In the genomic region with DNA sequence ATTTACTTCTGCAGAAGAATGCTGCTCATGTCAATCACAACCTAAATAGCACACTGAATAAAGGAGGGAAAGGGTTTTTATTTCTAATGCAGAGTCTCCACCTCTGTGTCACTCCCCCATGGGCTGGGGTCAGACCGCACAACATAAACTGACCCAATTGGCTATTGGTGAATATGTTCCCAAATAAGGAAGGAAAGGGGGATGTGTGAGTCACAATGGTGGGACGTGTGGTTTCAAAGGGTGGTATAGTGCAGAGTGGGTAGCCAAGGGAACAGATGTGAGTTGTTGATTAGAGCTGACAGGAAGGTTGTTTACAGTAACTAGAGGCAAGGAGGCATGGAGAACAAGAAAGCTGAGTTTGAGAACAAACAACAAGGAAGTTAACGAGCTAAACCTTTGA, we compare ENCODE assay signal across 26 cellular contexts.
DNase-seq lines count a peak whose midpoint lies in the region; ATAC-seq, FAIRE-seq and TF ChIP-seq lines count a peak whose summit lies in the region.
"Had no signal": no experiment of that assay in that cellular context is flagged by ENCODE, and none has a peak within 500 bp of the region (broad histone marks: within the 10 kb centered on the region; RNA-seq: fewer than 3 reads in every experiment).

No MANE protein-coding gene starts in this region.

- H2AFZ ChIP-seq in H1 (ENCODE audit: low read length): peak overlapping the region; percentile 84; the same call in 1 of the 2 replicates

- H2BK5ac ChIP-seq in H1 (ENCODE audit: low read depth, low read length): no peak overlapping the region

- no peak overlapping the region for H2BK12ac ChIP-seq in H1 (ENCODE audit: low read depth, low read length)

- ATAC-seq in GM18873 (IDR thresholded peaks at IDR 0.05; ENCODE audit: low FRiP score, unreplicated experiment): no peak
- ATAC-seq: A549, GM12878, HCT116, K562, PC-3, Right ventricle myocardium inferior, SK-N-SH treated with all-trans-retinoic acid at 6 μM for 48 hours had no signal

- peak in 1 of 2 experiments; percentile 82; a peak in 1 of 3 replicates for TF ChIP-seq EP300 in H1 (IDR thresholded peaks at IDR 0.05; ENCODE audit: borderline replicate concordance in 1 of 2, low read depth in 2 of 2, low read length in 2 of 2)

- no peak overlapping the region for H2BK120ac ChIP-seq in H1 (replicated peaks; ENCODE audit: low read depth, low read length)

- peak overlapping the region; percentile 48 for H3K27ac Mint-ChIP-seq in neural crest cell (ENCODE audit: unreplicated experiment)
- H3K27ac Mint-ChIP-seq: CD4-positive, alpha-beta memory T cell had no signal

- no peak overlapping the region for H3K14ac ChIP-seq in H1 (ENCODE audit: insufficient read length)

- no peak overlapping the region for H3K23ac ChIP-seq in H1 (ENCODE audit: insufficient read length)

- H3K4ac ChIP-seq in H1 (replicated peaks; ENCODE audit: insufficient read length, low read depth, low read length): no peak overlapping the region

- H4K5ac ChIP-seq in H1 (ENCODE audit: insufficient read length, low read depth, low read length): no peak overlapping the region

- no peaks in the 10 kb centered on the region for H3K79me1 ChIP-seq in H1 (ENCODE audit: low read depth, low read length)

- no peak overlapping the region for H2BK15ac ChIP-seq in H1 (ENCODE audit: low read length)

- in situ Hi-C loops in KBM-7 (cut with MboI; ENCODE audit: low pct_unique_long_range_greater_than_20kb, low sequenced_read_pairs): no loop called here

- TF ChIP-seq RAD21 in H1 (IDR thresholded peaks at IDR 0.05 in 1 of 2, conservative IDR thresholded peaks at IDR 0.05 in 1 of 2; ENCODE audit: low read depth in 2 of 2, low read length in 2 of 2): no peak

- H3K4me1 ChIP-seq in H1 (replicated peaks in 1 of 4; ENCODE audit: control insufficient read depth in 3 of 4, insufficient read depth in 4 of 4, low read length in 3 of 4): peaks cover 0 to 6% (median 2%) of the 10 kb centered on the region in 4 experiments; a peak in 3 of 7 replicates
- H3K4me1 ChIP-seq: A549, Caco-2, SJCRH30 had no signal

- no peaks in the 10 kb centered on the region for H3K23me2 ChIP-seq in H1 (ENCODE audit: low read depth, low read length)

- no peak overlapping the region for H3K56ac ChIP-seq in H1 (replicated peaks; ENCODE audit: insufficient read length, low read depth, low read length)

- H3K36me3 ChIP-seq in H1 (ENCODE audit: control insufficient read depth in 2 of 4, insufficient read depth in 4 of 4, low read length in 3 of 4): no peaks in the 10 kb centered on the region
- H3K36me3 ChIP-seq: MG63, SJCRH30 had no signal

- H4K20me1 ChIP-seq in H1 (replicated peaks in 1 of 2; ENCODE audit: control insufficient read depth in 1 of 2, insufficient read depth in 2 of 2, low read length in 2 of 2): no peaks in the 10 kb centered on the region

- H4K8ac ChIP-seq in H1 (ENCODE audit: extremely low read depth, insufficient read depth, low read length): no peak overlapping the region

- no peak overlapping the region for H4K91ac ChIP-seq in H1 (replicated peaks; ENCODE audit: insufficient read length, low read length)

- no peak overlapping the region for H3K4me3 Mint-ChIP-seq in neural crest cell
- H3K4me3 Mint-ChIP-seq: CD4-positive, alpha-beta memory T cell had no signal

- TF ChIP-seq CTCF in H1 (IDR thresholded peaks at IDR 0.05; ENCODE audit: control extremely low read depth in 1 of 3, insufficient read depth in 1 of 3, low read depth in 1 of 3, low read length in 3 of 3) (no peak), neural crest cell (conservative IDR thresholded peaks at IDR 0.05) (no peak)

- peak; percentile 48 for FAIRE-seq in H1 (lab: Jason Lieb, UNC)
- FAIRE-seq: A549, G401.6, GM12878, HTR-8/SVneo, K562 had no signal

- no peak overlapping the region for H3K4me3 ChIP-seq in H1 (ENCODE audit: extremely low read depth in 1 of 4, insufficient read depth in 2 of 4, low read depth in 3 of 4, low read length in 4 of 4)
- H3K4me3 ChIP-seq: A549, GM12878, K562, MG63, SJCRH30 had no signal

- H3K27me3 Mint-ChIP-seq in neural crest cell (ENCODE audit: low read depth): no peaks in the 10 kb centered on the region
- H3K27me3 Mint-ChIP-seq: CD4-positive, alpha-beta memory T cell had no signal

- 0 out of 2 replicates have a peak overlapping the region, but pooled peaks have one; percentile 83 for H2BK20ac ChIP-seq in H1 (ENCODE audit: low read length)

- no peak for TF ChIP-seq POLR2A in H1 (IDR thresholded peaks at IDR 0.05; ENCODE audit: control extremely low read depth in 1 of 2, low read depth in 2 of 2, low read length in 2 of 2)

- no peaks in the 10 kb centered on the region for H3K79me2 ChIP-seq in H1 (ENCODE audit: control insufficient read depth in 1 of 2, insufficient read depth in 2 of 2, low read length in 2 of 2)

- WGBS in H1 (ENCODE audit: extremely low coverage in 1 of 2, insufficient coverage in 1 of 2, insufficient read length in 1 of 2, insufficient replicate concordance in 2 of 2, low coverage in 1 of 2, low lambda C conversion rate in 2 of 2, missing lambda C conversion rate in 1 of 2), 2 experiments: 64% methylated on average over 3 of the region's 3 CpGs; no CpG with 5 or more reads in 1 of the 2 experiments

- H3K36me3 Mint-ChIP-seq in neural crest cell (ENCODE audit: low read depth): peaks cover 8% of the 10 kb centered on the region
- H3K36me3 Mint-ChIP-seq: CD4-positive, alpha-beta memory T cell had no signal

- DNase-seq in KBM-7: peak; percentile 5
- DNase-seq in H1 (ENCODE audit: low read depth in 1 of 2, low spot score in 2 of 2): no peak
- no peak for DNase-seq in neural crest cell (ENCODE audit: low read depth, low spot score)
- DNase-seq in stimulated activated CD4-positive, alpha-beta T cell treated with anti-CD3 and anti-CD28 coated beads, Interleukin-12 subunit alpha, Interleukin-12 subunit beta, amount 100 ng/mL, for 4 hours: no peak
- DNase-seq in NCI-H2227 (lab: John Stamatoyannopoulos, UW; ENCODE audit: unreplicated experiment): no peak
- no peak for DNase-seq in activated CD8-positive, alpha-beta memory T cell treated with anti-CD3 and anti-CD28 coated beads, Interleukin-2, amount 50 U/mL, for 4 hours
- DNase-seq: C1 segment of cervical spinal cord; Caco-2; CD4-positive, alpha-beta memory T cell; GOT3; MG63; NCI-H2029 treated with DMSO at 0.1 percent for 48 hours; NCI-H2171 treated with DMSO at 0.1 percent for 48 hours; NCI-H524; NCI-H748 treated with DMSO at 0.1 percent for 48 hours; PC-3; SJCRH30 had no signal

- H3K27ac ChIP-seq in H1 (ENCODE audit: low read depth, low read length): 0 out of 2 replicates have a peak overlapping the region, but pooled peaks have one; percentile 26
- H3K27ac ChIP-seq: A549, SJCRH30 had no signal

- no peak overlapping the region; a peak in 2 of 7 replicates for H3K9ac ChIP-seq in H1 (replicated peaks in 1 of 4; ENCODE audit: extremely low read depth in 1 of 4, low read depth in 3 of 4, low read length in 3 of 4)

- H3K4me2 ChIP-seq in H1 (ENCODE audit: insufficient read depth in 1 of 2, low read depth in 2 of 2, low read length in 2 of 2): peak overlapping the region in 1 of 2 experiments; percentile 4; a peak in 1 of 4 replicates
- H3K4me2 ChIP-seq: A549 had no signal

- H3K9me3 ChIP-seq in H1 (ENCODE audit: insufficient read depth in 2 of 2, low read depth in 1 of 2, low read length in 1 of 2): no peaks in the 10 kb centered on the region
- H3K9me3 ChIP-seq: SJCRH30 had no signal

- no peak overlapping the region for H3K18ac ChIP-seq in H1 (ENCODE audit: extremely low read depth, low read length)

- H3K27me3 ChIP-seq in H1 (replicated peaks in 1 of 4; ENCODE audit: control insufficient read depth in 3 of 4, extremely low read depth in 1 of 4, insufficient read depth in 3 of 4, low read length in 3 of 4): no peaks in the 10 kb centered on the region
- H3K27me3 ChIP-seq: MG63, SJCRH30 had no signal

- H2AK5ac ChIP-seq in H1 (ENCODE audit: low read depth, low read length): no peak overlapping the region

- CTCF ChIA-PET in H1 (lab: Charles Lee; ENCODE audit: partially characterized antibody): no interaction called here

- POLR2A ChIA-PET in H1 (lab: Charles Lee; ENCODE audit: partially characterized antibody): interaction anchor here (1.2 kb wide), 1 partner anchor 105 kb away, joined by 3 read pairs; no protein-coding TSS in a partner anchor

- H3K4me1 Mint-ChIP-seq in neural crest cell: peaks cover 4% of the 10 kb centered on the region
- H3K4me1 Mint-ChIP-seq: CD4-positive, alpha-beta memory T cell had no signal

- H3K9me3 Mint-ChIP-seq in neural crest cell: peaks cover 28% of the 10 kb centered on the region

TF ChIP-seq in H1, 55 proteins besides CTCF, POLR2A, EP300 and RAD21:
- no peak for TF ChIP-seq RNF2 (IDR thresholded peaks at IDR 0.05; ENCODE audit: borderline replicate concordance, low read depth, low read length, missing control alignments, poor library complexity, severe bottlenecking)
- no peak for TF ChIP-seq NANOG (IDR thresholded peaks at IDR 0.05; ENCODE audit: insufficient read depth, low read depth, low read length, poor library complexity, severe bottlenecking)
- TF ChIP-seq SRF (IDR thresholded peaks at IDR 0.05; ENCODE audit: low read depth, low read length): peak; percentile 93
